ENCODE assay signal across 13 cellular contexts in the genomic region with DNA sequence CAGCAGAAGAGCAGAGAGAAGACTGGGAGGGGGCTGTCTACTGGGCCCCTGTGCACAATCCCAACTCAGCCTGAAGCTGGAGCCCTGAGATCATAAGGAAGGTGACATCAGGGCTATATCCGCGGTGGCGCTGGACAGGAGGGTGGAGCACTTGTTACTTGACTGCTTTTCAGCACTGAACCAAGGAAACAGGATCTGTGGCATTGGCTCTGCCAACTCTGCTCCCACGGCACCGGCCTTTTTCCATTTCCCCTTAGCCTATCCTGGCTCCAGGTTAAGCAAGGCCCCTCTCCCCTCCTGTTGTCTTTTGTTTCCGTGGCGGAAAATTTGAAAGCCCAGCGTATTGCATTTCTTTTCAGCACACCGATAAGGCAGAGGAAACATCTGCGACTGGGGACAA.
DNase-seq lines count a peak whose midpoint lies in the region; ATAC-seq and TF ChIP-seq lines count a peak whose summit lies in the region.
"Had no signal": no experiment of that assay in that cellular context is flagged by ENCODE, and none has a peak within 500 bp of the region (broad histone marks: within the 10 kb centered on the region; RNA-seq: fewer than 3 reads in every experiment).

No MANE protein-coding gene starts in this region.

- intact Hi-C loops in posterior vena cava (cut with DNase I): no loop called here

- H3K27ac Mint-ChIP-seq in endodermal cell: no peak overlapping the region
- H3K27ac Mint-ChIP-seq in stimulated activated effector memory CD8-positive, alpha-beta T cell treated with anti-CD3 and anti-CD28 coated beads, Interleukin-12 subunit alpha, Interleukin-12 subunit beta, amount 100 ng/mL, for 72 hours: no peak overlapping the region
- H3K27ac Mint-ChIP-seq: activated CD4-positive, alpha-beta T cell treated with anti-CD3 and anti-CD28 coated beads, Interleukin-2, amount 10 ng/mL, durations not matched to agents 24 days and 14 days had no signal

- no peak overlapping the region for H3K4me3 ChIP-seq in endodermal cell (ENCODE audit: low read length)
- peak overlapping the region; percentile 21 for H3K4me3 ChIP-seq in iPS-18a (ENCODE audit: low read length)
- H3K4me3 ChIP-seq in skeletal muscle tissue (ENCODE audit: low read length in 3 of 3): peak overlapping the region; percentile 51 to 64 (median 56)

- peaks cover 11% of the 10 kb centered on the region for H3K9me3 Mint-ChIP-seq in endodermal cell
- peaks cover 3% of the 10 kb centered on the region for H3K9me3 Mint-ChIP-seq in stimulated activated effector memory CD8-positive, alpha-beta T cell treated with anti-CD3 and anti-CD28 coated beads, Interleukin-12 subunit alpha, Interleukin-12 subunit beta, amount 100 ng/mL, for 72 hours
- H3K9me3 Mint-ChIP-seq: activated CD4-positive, alpha-beta T cell treated with anti-CD3 and anti-CD28 coated beads, Interleukin-2, amount 10 ng/mL, durations not matched to agents 24 days and 14 days had no signal

- no peaks in the 10 kb centered on the region for H3K36me3 ChIP-seq in endodermal cell (ENCODE audit: control insufficient read depth, insufficient read depth, low read length)
- no peaks in the 10 kb centered on the region for H3K36me3 ChIP-seq in iPS-18a (ENCODE audit: control insufficient read depth, low read depth, low read length)
- H3K36me3 ChIP-seq in skeletal muscle tissue (ENCODE audit: control insufficient read depth in 3 of 3, insufficient read depth in 3 of 3, low read length in 3 of 3): no peaks in the 10 kb centered on the region

- H3K27ac ChIP-seq in endodermal cell (ENCODE audit: low read depth, low read length) (no peak overlapping the region), iPS-18a (ENCODE audit: low read length) (no peak overlapping the region), skeletal muscle tissue (ENCODE audit: low read depth, low read length) (no peak overlapping the region)

- no peaks in the 10 kb centered on the region for H3K27me3 ChIP-seq in endodermal cell (ENCODE audit: control insufficient read depth, insufficient read depth, low read length, poor library complexity, severe bottlenecking)
- peaks cover 11% of the 10 kb centered on the region for H3K27me3 ChIP-seq in iPS-18a (ENCODE audit: control insufficient read depth, insufficient read depth, low read length)
- H3K27me3 ChIP-seq in skeletal muscle tissue (ENCODE audit: control insufficient read depth in 3 of 3, insufficient read depth in 3 of 3, low read length in 3 of 3): peaks cover 0 to 5% (median 2%) of the 10 kb centered on the region in 3 donors

- DNase-seq in NCI-H1092 (lab: John Stamatoyannopoulos, UW) (peak; percentile 39), endodermal cell (peak; percentile 61), posterior vena cava (ENCODE audit: low spot score) (no peak), nucleus accumbens (lab: John Stamatoyannopoulos, UW) (no peak)
- no peak for DNase-seq in stimulated activated effector memory CD8-positive, alpha-beta T cell treated with anti-CD3 and anti-CD28 coated beads, Interleukin-12 subunit alpha, Interleukin-12 subunit beta, amount 100 ng/mL, for 72 hours (ENCODE audit: low spot score in 2 of 2)
- DNase-seq: activated CD4-positive, alpha-beta T cell treated with anti-CD3 and anti-CD28 coated beads, Interleukin-2, amount 10 ng/mL, durations not matched to agents 24 days and 14 days; activated naive CD4-positive, alpha-beta T cell treated with anti-CD3 and anti-CD28 coated beads, Interleukin-2, amount 50 U/mL, for 16 hours; KG1; kidney; posterior cingulate gyrus; SHP77 treated with DMSO at 0.1 percent for 48 hours had no signal

- H3K36me3 Mint-ChIP-seq in endodermal cell (ENCODE audit: low read depth): no peaks in the 10 kb centered on the region
- peaks cover 6% of the 10 kb centered on the region for H3K36me3 Mint-ChIP-seq in stimulated activated effector memory CD8-positive, alpha-beta T cell treated with anti-CD3 and anti-CD28 coated beads, Interleukin-12 subunit alpha, Interleukin-12 subunit beta, amount 100 ng/mL, for 72 hours

- H3K9ac ChIP-seq in endodermal cell (ENCODE audit: extremely low read depth, low read length, poor library complexity, severe bottlenecking): no peak overlapping the region
- no peak overlapping the region for H3K9ac ChIP-seq in iPS-18a (ENCODE audit: low read length)
- peak overlapping the region in 2 of 3 donors; percentile 34 to 51 for H3K9ac ChIP-seq in skeletal muscle tissue (ENCODE audit: low read depth in 1 of 3, low read length in 3 of 3)

- no peaks in the 10 kb centered on the region for H3K4me1 ChIP-seq in endodermal cell (ENCODE audit: control insufficient read depth, insufficient read depth, low read length)
- H3K4me1 ChIP-seq in iPS-18a (ENCODE audit: control insufficient read depth, low read depth, low read length): peaks cover 15% of the 10 kb centered on the region
- H3K4me1 ChIP-seq in skeletal muscle tissue (ENCODE audit: control insufficient read depth in 3 of 3, insufficient read depth in 3 of 3, low read length in 3 of 3): peaks cover 7% of the 10 kb centered on the region in 3 donors

- WGBS in endodermal cell (ENCODE audit: insufficient coverage in 1 of 2, insufficient read length in 1 of 2), 2 experiments: 52 to 55% methylated on average over 7 to 10 of the region's 10 CpGs

- H3K4me3 Mint-ChIP-seq in endodermal cell: no peak overlapping the region
- no peak overlapping the region for H3K4me3 Mint-ChIP-seq in stimulated activated effector memory CD8-positive, alpha-beta T cell treated with anti-CD3 and anti-CD28 coated beads, Interleukin-12 subunit alpha, Interleukin-12 subunit beta, amount 100 ng/mL, for 72 hours
- H3K4me3 Mint-ChIP-seq: activated CD4-positive, alpha-beta T cell treated with anti-CD3 and anti-CD28 coated beads, Interleukin-2, amount 10 ng/mL, durations not matched to agents 24 days and 14 days had no signal

- no peak for ATAC-seq in stimulated activated effector memory CD8-positive, alpha-beta T cell treated with anti-CD3 and anti-CD28 coated beads, Interleukin-12 subunit alpha, Interleukin-12 subunit beta, amount 100 ng/mL, for 72 hours

- no peak for TF ChIP-seq CTCF in endodermal cell (conservative IDR thresholded peaks at IDR 0.05)

- H3K27me3 Mint-ChIP-seq in endodermal cell (ENCODE audit: insufficient read depth): peaks cover 33% of the 10 kb centered on the region
- H3K27me3 Mint-ChIP-seq: activated CD4-positive, alpha-beta T cell treated with anti-CD3 and anti-CD28 coated beads, Interleukin-2, amount 10 ng/mL, durations not matched to agents 24 days and 14 days had no signal

- peaks cover 5% of the 10 kb centered on the region for H3K9me3 ChIP-seq in endodermal cell (ENCODE audit: control insufficient read depth, low read length)
- H3K9me3 ChIP-seq in iPS-18a (ENCODE audit: control insufficient read depth, low read depth, low read length): no peaks in the 10 kb centered on the region
- peaks cover 0 to 4% (median 0%) of the 10 kb centered on the region in 3 donors for H3K9me3 ChIP-seq in skeletal muscle tissue (ENCODE audit: control insufficient read depth in 3 of 3, low read length in 3 of 3)

- H3K4me1 Mint-ChIP-seq in endodermal cell: peaks cover 8% of the 10 kb centered on the region
- H3K4me1 Mint-ChIP-seq in stimulated activated effector memory CD8-positive, alpha-beta T cell treated with anti-CD3 and anti-CD28 coated beads, Interleukin-12 subunit alpha, Interleukin-12 subunit beta, amount 100 ng/mL, for 72 hours: no peaks in the 10 kb centered on the region
- H3K4me1 Mint-ChIP-seq: activated CD4-positive, alpha-beta T cell treated with anti-CD3 and anti-CD28 coated beads, Interleukin-2, amount 10 ng/mL, durations not matched to agents 24 days and 14 days had no signal

Comparison
In these comparisons a context has a peak if more than half of its experiments do, and no peak if none do; other contexts are left out.
1. DNase-seq: peak in NCI-H1092 (single experiment) and endodermal cell (single experiment); none in posterior vena cava (single experiment), nucleus accumbens (0 of 56) and stimulated activated effector memory CD8-positive, alpha-beta T cell treated with anti-CD3 and anti-CD28 coated beads, Interleukin-12 subunit alpha, Interleukin-12 subunit beta, amount 100 ng/mL, for 72 hours (0 of 2).
2. H3K9ac ChIP-seq: peak in skeletal muscle tissue (2 of 3); none in endodermal cell (single experiment) and iPS-18a (single experiment).